In the genomic region with DNA sequence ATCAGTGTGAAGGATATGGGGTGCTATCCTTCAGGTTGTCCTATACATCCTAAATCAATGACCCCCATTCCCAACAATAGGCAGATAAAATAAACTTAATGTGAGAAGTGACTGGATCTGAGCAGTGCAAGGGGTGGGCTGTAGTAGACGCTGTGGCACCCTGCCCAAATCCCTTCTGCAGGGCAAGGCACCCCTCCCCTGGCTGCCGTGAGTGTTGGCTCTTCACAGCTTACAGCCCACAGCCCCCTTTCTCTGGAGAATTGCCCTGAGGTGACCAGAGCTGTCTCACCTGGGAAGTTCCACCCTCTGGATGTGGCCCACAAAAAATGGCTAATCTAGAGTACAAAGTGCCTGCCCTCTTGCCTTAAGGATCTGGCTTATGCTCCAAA, we compare ENCODE assay signal across 1 cellular context.
TF ChIP-seq lines count a peak whose summit lies in the region.

No MANE protein-coding gene starts in this region.

TF ChIP-seq in IMR-90, 13 proteins besides CTCF, POLR2A, EP300 and RAD21 (continued from another document):
- TF ChIP-seq RCOR1 (IDR thresholded peaks at IDR 0.05; ENCODE audit: insufficient replicate concordance, low read length) (no peak), RFX5 (IDR thresholded peaks at IDR 0.05; ENCODE audit: low read depth, low read length) (no peak), MAZ (IDR thresholded peaks at IDR 0.05; ENCODE audit: borderline replicate concordance, low read depth, low read length) (no peak), MXI1 (IDR thresholded peaks at IDR 0.05; ENCODE audit: borderline replicate concordance, low read depth, low read length) (no peak), MAFK (IDR thresholded peaks at IDR 0.05; ENCODE audit: low read depth, low read length) (no peak), CHD1 (IDR thresholded peaks at IDR 0.05; ENCODE audit: low read depth, low read length) (no peak), NFE2L2 (IDR thresholded peaks at IDR 0.05; ENCODE audit: low read depth, low read length) (no peak), USF2 (IDR thresholded peaks at IDR 0.05; ENCODE audit: low read depth, low read length) (no peak), BHLHE40 (IDR thresholded peaks at IDR 0.05; ENCODE audit: low read depth, low read length) (no peak), SMC3 (IDR thresholded peaks at IDR 0.05; ENCODE audit: low read depth, low read length) (no peak), CEBPB (IDR thresholded peaks at IDR 0.05; ENCODE audit: low read depth, low read length) (no peak), FOS (IDR thresholded peaks at IDR 0.05; ENCODE audit: low read depth, low read length) (no peak)
